ENCODE assay signal across 8 cellular contexts in genomic region chr15:100919481-100920405, GRCh38. TPM values are rescaled to one million over a fixed set of nuclear protein-coding genes. Genes with fewer than 3 reads are reported as not detected.
DNase-seq lines count a peak whose midpoint lies in the region; ATAC-seq and TF ChIP-seq lines count a peak whose summit lies in the region.

No MANE protein-coding gene starts in this region.

- peaks cover 72% of the 10 kb centered on the region for H3K4me1 Mint-ChIP-seq in dendritic cell treated with granulocyte-macrophage colony-stimulating factor and Interleukin-4, amounts not matched to agents 40 ng/mL and 50 ng/mL, for 4 days (ENCODE audit: low read depth)

- peak overlapping the region; percentile 86 for H3K4me3 Mint-ChIP-seq in dendritic cell treated with granulocyte-macrophage colony-stimulating factor and Interleukin-4, amounts not matched to agents 40 ng/mL and 50 ng/mL, for 4 days

- peak overlapping the region; percentile 85 for H3K27ac Mint-ChIP-seq in dendritic cell treated with granulocyte-macrophage colony-stimulating factor and Interleukin-4, amounts not matched to agents 40 ng/mL and 50 ng/mL, for 4 days

- peaks cover 65% of the 10 kb centered on the region for H3K36me3 Mint-ChIP-seq in dendritic cell treated with granulocyte-macrophage colony-stimulating factor and Interleukin-4, amounts not matched to agents 40 ng/mL and 50 ng/mL, for 4 days (ENCODE audit: low read depth)

- H3K9me3 ChIP-seq in Panc1 (ENCODE audit: control insufficient read depth, insufficient read depth, low read depth, low read length): peaks cover 10% of the 10 kb centered on the region
- H3K9me3 ChIP-seq in mucosa of rectum (ENCODE audit: control insufficient read depth in 2 of 2, low read length in 2 of 2): no peaks in the 10 kb centered on the region
- no peaks in the 10 kb centered on the region for H3K9me3 ChIP-seq in aorta (ENCODE audit: control insufficient read depth, low read length)

- no peaks in the 10 kb centered on the region for H3K27me3 ChIP-seq in Panc1 (ENCODE audit: control insufficient read depth, insufficient read depth, low read length)
- H3K27me3 ChIP-seq in mucosa of rectum (ENCODE audit: control insufficient read depth in 2 of 2, insufficient read depth in 2 of 2, low read length in 2 of 2): no peaks in the 10 kb centered on the region
- H3K27me3 ChIP-seq in aorta (ENCODE audit: control insufficient read depth in 1 of 2, insufficient read depth in 2 of 2, low read length in 1 of 2): no peaks in the 10 kb centered on the region

- intact Hi-C loops in Panc1 (cut with micrococcal nuclease; ENCODE audit: unreplicated experiment): loop anchor here (2.0 to 10.0 kb wide), 2 partner anchors 37 to 335 kb away; partner anchors contain the start of gene CHSY1
- intact Hi-C loops in dendritic cell treated with granulocyte-macrophage colony-stimulating factor and Interleukin-4, amounts not matched to agents 40 ng/mL and 50 ng/mL, for 4 days (cut with micrococcal nuclease): loop anchor here (5.0 to 10.0 kb wide), 2 partner anchors 38 to 335 kb away; partner anchors contain the start of gene CHSY1
- intact Hi-C loops in aorta (cut with DNase I): loop anchor here (2.0 to 10.0 kb wide), 3 partner anchors 79 to 335 kb away; partner anchors contain the start of gene CHSY1 (in 1 of the 2)

- TF ChIP-seq CTCF in AG10803 (conservative IDR thresholded peaks at IDR 0.05; ENCODE audit: low read length) (no peak), Panc1 (IDR thresholded peaks at IDR 0.05) (peak; percentile 9; the same call in 1 of the 2 replicates)

- H3K27ac ChIP-seq in Panc1 (ENCODE audit: low read length) (peak overlapping the region; percentile 99), mucosa of rectum (ENCODE audit: low read depth in 2 of 2, low read length in 2 of 2) (peak overlapping the region; percentile 62 to 86), aorta (ENCODE audit: low read depth in 1 of 2, low read length in 2 of 2) (no peak overlapping the region)

- H3K27me3 Mint-ChIP-seq in dendritic cell treated with granulocyte-macrophage colony-stimulating factor and Interleukin-4, amounts not matched to agents 40 ng/mL and 50 ng/mL, for 4 days: no peaks in the 10 kb centered on the region

- H3K9me3 Mint-ChIP-seq in dendritic cell treated with granulocyte-macrophage colony-stimulating factor and Interleukin-4, amounts not matched to agents 40 ng/mL and 50 ng/mL, for 4 days: no peaks in the 10 kb centered on the region

- H3K9ac ChIP-seq in mucosa of rectum (ENCODE audit: low read depth in 1 of 2, low read length in 2 of 2): peak overlapping the region; percentile 68 to 84

- no TSS peak for BruUV-seq in Panc1 (replicated peaks; lab: Mats Ljungman, UMichigan)

- CTCF ChIA-PET in Panc1 (lab: Charles Lee): interaction anchor here (0.6 to 5.5 kb wide), 2 partner anchors 88 to 128 kb away, joined by 3 to 48 read pairs; no protein-coding TSS in a partner anchor

- H3K4me1 ChIP-seq in Panc1 (ENCODE audit: control insufficient read depth, insufficient read depth, low read length): peaks cover 43% of the 10 kb centered on the region
- H3K4me1 ChIP-seq in mucosa of rectum (ENCODE audit: control insufficient read depth in 2 of 2, insufficient read depth in 2 of 2, low read length in 2 of 2): peaks cover 20 to 22% of the 10 kb centered on the region in 2 donors
- no peaks in the 10 kb centered on the region for H3K4me1 ChIP-seq in aorta (ENCODE audit: control insufficient read depth in 1 of 2, insufficient read depth in 2 of 2, low read length in 2 of 2)

- DNase-seq in AG10803 (ENCODE audit: low read depth) (peak; percentile 27), Panc1 (ENCODE audit: low read depth, low spot score) (no peak), aorta (peak; percentile 57 to 81), C1 segment of cervical spinal cord (lab: John Stamatoyannopoulos, UW) (no peak), NCI-H1048 (lab: John Stamatoyannopoulos, UW) (no peak)

- 6 to 9% methylated on average over 47 to 80 of the region's 80 CpGs for WGBS in aorta, 2 donors

- POLR2A ChIA-PET in Panc1 (lab: Charles Lee): interaction anchor here (0.5 to 1.0 kb wide), 2 partner anchors 11 to 46 kb away, joined by 3 to 5 read pairs; no protein-coding TSS in a partner anchor

- H3K36me3 ChIP-seq in Panc1 (ENCODE audit: control insufficient read depth, insufficient read depth, low read length) (peaks cover 19% of the 10 kb centered on the region), mucosa of rectum (ENCODE audit: control insufficient read depth in 2 of 2, insufficient read depth in 2 of 2, low read length in 2 of 2) (peaks cover 11 to 16% of the 10 kb centered on the region in 2 donors), aorta (ENCODE audit: control insufficient read depth in 1 of 2, insufficient read depth in 2 of 2, low read length in 1 of 2) (no peaks in the 10 kb centered on the region)

- ATAC-seq in GM19455 (IDR thresholded peaks at IDR 0.05; ENCODE audit: unreplicated experiment): peak; percentile 16
- ATAC-seq in Panc1: peak; percentile 37
- ATAC-seq in aorta (ENCODE audit: low FRiP score): no peak

- in situ Hi-C loops in Panc1 (cut with HindIII; ENCODE audit: low pct_unique_long_range_greater_than_20kb, low sequenced_read_pairs): no loop called here

- H3K4me3 ChIP-seq in AG10803 (ENCODE audit: low read length) (peak overlapping the region; percentile 73), Panc1 (ENCODE audit: low read depth in 2 of 2, low read length in 2 of 2) (peak overlapping the region; percentile 69), mucosa of rectum (ENCODE audit: low read length in 2 of 2) (peak overlapping the region; percentile 84 to 86), aorta (ENCODE audit: low read length in 2 of 2) (peak overlapping the region; percentile 85 to 89)

RNA-seq across cellular contexts. Expression of gene LRRK1, which starts 0.6 kb away (rescaled TPM):
- total RNA-seq in Panc1 (2021; ENCODE audit: unreplicated experiment) (88.0 TPM), aorta (10 to 100 TPM; 20.0 to 34.0 TPM)
- polyA plus RNA-seq in Panc1 (2012; ENCODE audit: insufficient read length): 55.0 TPM
- 1 to 10 TPM; 4.0 to 6.6 TPM for polyA plus RNA-seq in aorta

RNA-seq across cellular contexts. Expression of gene ALDH1A3, which starts 40.1 kb away (rescaled TPM):
- total RNA-seq in Panc1 (2021; ENCODE audit: unreplicated experiment) (143 TPM), aorta (10 to 100 TPM in 1 of 2 donors, 1 to 10 TPM in 1; 7.0 to 19.0 TPM)
- polyA plus RNA-seq in Panc1 (2012; ENCODE audit: insufficient read length): 320 TPM
- polyA plus RNA-seq in aorta: 1 to 10 TPM; 4.5 to 6.4 TPM

Comparison
In these comparisons a context has a peak if more than half of its experiments do, and no peak if none do; other contexts are left out.
1. DNase-seq: peak in AG10803 (single experiment) and aorta (2 of 2); none in Panc1 (single experiment), C1 segment of cervical spinal cord (0 of 14) and NCI-H1048 (single experiment).
2. H3K27ac ChIP-seq: peak in Panc1 (single experiment) and mucosa of rectum (2 of 2); none in aorta (0 of 2).
3. Peak in every context shown above with its lines, with median percentiles within 50 percentile points of each other: H3K4me3 ChIP-seq.